ENCODE assay signal across 15 cellular contexts in genomic region chrX:7214251-7214650, GRCh38.
"Had no signal": no experiment of that assay in that cellular context is flagged by ENCODE, and none has a peak within 500 bp of the region (broad histone marks: within the 10 kb centered on the region; RNA-seq: fewer than 3 reads in every experiment).

No MANE protein-coding gene starts in this region.

- H3K27me3 ChIP-seq: ovary, stomach, testis, upper lobe of right lung had no signal

- ATAC-seq: activated CD4-positive, alpha-beta T cell treated with anti-CD3 and anti-CD28 coated beads for 36 hours; activated CD8-positive, alpha-beta memory T cell treated with anti-CD3 and anti-CD28 coated beads, Interleukin-2, amount 10 ng/mL, durations not matched to agents 7 days and 5 days; effector memory CD8-positive, alpha-beta T cell; left lobe of liver; upper lobe of right lung had no signal

- H3K9me3 ChIP-seq: ovary, stomach, testis, upper lobe of right lung had no signal

- H3K4me1 ChIP-seq: stomach, testis, upper lobe of right lung had no signal

- H3K27ac ChIP-seq: epithelial cell of prostate, ovary, stomach, testis, upper lobe of right lung had no signal

- H3K4me3 ChIP-seq: ovary, stomach, testis, upper lobe of right lung had no signal

- DNase-seq: activated CD4-positive, alpha-beta memory T cell treated with anti-CD3 and anti-CD28 coated beads for 36 hours; activated CD4-positive, alpha-beta T cell treated with anti-CD3 and anti-CD28 coated beads for 36 hours; activated CD8-positive, alpha-beta memory T cell treated with anti-CD3 and anti-CD28 coated beads, Interleukin-2, amount 10 ng/mL, durations not matched to agents 7 days and 5 days; activated naive CD4-positive, alpha-beta T cell treated with anti-CD3 and anti-CD28 coated beads, Interleukin-2, amount 50 U/mL, for 16 hours; activated T-cell treated with anti-CD3 and anti-CD28 coated beads, Interleukin-2, amount 50 U/mL, for 1 hour; dermis blood vessel endothelial cell; effector memory CD8-positive, alpha-beta T cell; ovary; stimulated activated CD4-positive, alpha-beta T cell treated with anti-CD3 and anti-CD28 coated beads, Interleukin-12 subunit alpha, Interleukin-12 subunit beta, amount 100 ng/mL, for 4 hours; stimulated activated CD4-positive, alpha-beta T cell treated with anti-CD3 and anti-CD28 coated beads, Interleukin-2, amount 100 ng/mL, for 24 hours; stomach; testis; upper lobe of right lung had no signal

- H3K36me3 ChIP-seq: ovary, stomach, upper lobe of right lung had no signal
